In genomic region chr17:81927653-81928496, GRCh38 we compare ENCODE assay signal across 1 cellular context.
TF ChIP-seq lines count a peak whose summit lies in the region.

TSS of gene MAFG (minus strand) at chr17:81927735. CDS start at chr17:81923185, 4,550 bp downstream.

TF ChIP-seq in K562, 482 proteins besides CTCF, POLR2A, EP300 and RAD21 (continued from another document and continues in another):
- peak; percentile 86 for TF ChIP-seq ZBTB33 (CRISPR knock-in tag; IDR thresholded peaks at IDR 0.05)
- TF ChIP-seq FOXA3 (CRISPR knock-in tag; conservative IDR thresholded peaks at IDR 0.05 in 1 of 2, IDR thresholded peaks at IDR 0.05 in 1 of 2): no peak; a peak in 1 of 4 replicates
- no peak for TF ChIP-seq ZZZ3 (IDR thresholded peaks at IDR 0.05)
- peak; percentile 32 for TF ChIP-seq VEZF1 (CRISPR knock-in tag; IDR thresholded peaks at IDR 0.05)
- TF ChIP-seq TEAD4 (IDR thresholded peaks at IDR 0.05; ENCODE audit: low read length): no peak
- TF ChIP-seq TEAD4 (CRISPR knock-in tag; IDR thresholded peaks at IDR 0.05; ENCODE audit: borderline replicate concordance): no peak
- no peak for TF ChIP-seq SP2 (IDR thresholded peaks at IDR 0.05; ENCODE audit: extremely low read depth, low read depth, low read length, poor library complexity, severe bottlenecking)
- TF ChIP-seq ETS1 (conservative IDR thresholded peaks at IDR 0.05; ENCODE audit: control insufficient read depth, low read depth, low read length): peak; percentile 31; the same call in 1 of the 2 replicates
- TF ChIP-seq BCOR (IDR thresholded peaks at IDR 0.05): no peak
- TF ChIP-seq TBP (optimal IDR thresholded peaks at IDR 0.05; ENCODE audit: low read depth, low read length): peak; percentile 54
- no peak for TF ChIP-seq BRD9 (IDR thresholded peaks at IDR 0.05; ENCODE audit: low read depth, partially characterized antibody)
- TF ChIP-seq POLR2B (IDR thresholded peaks at IDR 0.05; ENCODE audit: low read depth, partially characterized antibody): no peak
- TF ChIP-seq ZNF408 (CRISPR knock-in tag; IDR thresholded peaks at IDR 0.05; ENCODE audit: low read depth): no peak
- TF ChIP-seq RBBP5 (IDR thresholded peaks at IDR 0.05; ENCODE audit: borderline replicate concordance, insufficient read depth, low read length, poor library complexity, severe bottlenecking): peak; percentile 37
- TF ChIP-seq ZNF146 (CRISPR knock-in tag; IDR thresholded peaks at IDR 0.05; ENCODE audit: unreplicated experiment): no peak
- TF ChIP-seq SRF (CRISPR knock-in tag; IDR thresholded peaks at IDR 0.05): no peak
- TF ChIP-seq GATA2 (CRISPR knock-in tag; IDR thresholded peaks at IDR 0.05): no peak
- TF ChIP-seq THRA (IDR thresholded peaks at IDR 0.05): no peak
- no peak for TF ChIP-seq WHSC1 (IDR thresholded peaks at IDR 0.05; ENCODE audit: low read length)
- no peak for TF ChIP-seq BACH1 (tag; IDR thresholded peaks at IDR 0.05)
- TF ChIP-seq FOXJ2 (tag; IDR thresholded peaks at IDR 0.05): no peak
- TF ChIP-seq NFYB (IDR thresholded peaks at IDR 0.05; ENCODE audit: extremely low read depth, insufficient read length): no peak
- no peak for TF ChIP-seq E4F1 (CRISPR knock-in tag; IDR thresholded peaks at IDR 0.05; ENCODE audit: borderline replicate concordance)
- TF ChIP-seq KLF1 (tag; IDR thresholded peaks at IDR 0.05): peak; percentile 62; the same call in 1 of the 2 replicates
- no peak for TF ChIP-seq ZC3H8 (IDR thresholded peaks at IDR 0.05)
- peak; percentile 45; the same call in 1 of the 2 replicates for TF ChIP-seq ZBTB12 (CRISPR knock-in tag; IDR thresholded peaks at IDR 0.05)
- TF ChIP-seq NCOA4 (IDR thresholded peaks at IDR 0.05; ENCODE audit: partially characterized antibody): no peak
- no peak for TF ChIP-seq KDM5B (IDR thresholded peaks at IDR 0.05; ENCODE audit: insufficient replicate concordance, low read depth, low read length)
- peak; percentile 73 for TF ChIP-seq BMI1 (IDR thresholded peaks at IDR 0.05; ENCODE audit: low read length)
- TF ChIP-seq NONO (IDR thresholded peaks at IDR 0.05; ENCODE audit: low read depth in 2 of 2, low read length in 1 of 2): peak; percentile 33 to 80; a peak in 3 of 4 replicates
- TF ChIP-seq RBFOX2 (IDR thresholded peaks at IDR 0.05; ENCODE audit: low read depth, low read length): peak; percentile 59
- no peak for TF ChIP-seq ZNF655 (CRISPR knock-in tag; IDR thresholded peaks at IDR 0.05)
- no peak for TF ChIP-seq HDGF (IDR thresholded peaks at IDR 0.05)
- no peak for TF ChIP-seq ZNF212 (CRISPR knock-in tag; IDR thresholded peaks at IDR 0.05)
- TF ChIP-seq CTCFL (IDR thresholded peaks at IDR 0.05; ENCODE audit: borderline replicate concordance, insufficient read depth, low read depth, low read length, poor library complexity, severe bottlenecking): no peak
- no peak for TF ChIP-seq PATZ1 (CRISPR knock-in tag; IDR thresholded peaks at IDR 0.05; ENCODE audit: borderline replicate concordance)
- peak; percentile 75 for TF ChIP-seq POLR2G (IDR thresholded peaks at IDR 0.05; ENCODE audit: low read depth, low read length)
- peak; percentile 59 for TF ChIP-seq MYC (IDR thresholded peaks at IDR 0.05; ENCODE audit: low read depth, low read length)
- TF ChIP-seq MYC (CRISPR knock-in tag; IDR thresholded peaks at IDR 0.05; ENCODE audit: borderline replicate concordance, low read depth): no peak
- TF ChIP-seq RHOXF2B (CRISPR knock-in tag; conservative IDR thresholded peaks at IDR 0.05): 0 out of 2 replicates have a peak, but pooled peaks have one; percentile 6
- TF ChIP-seq PCBP1 (IDR thresholded peaks at IDR 0.05; ENCODE audit: low read depth, low read length, poor library complexity, severe bottlenecking): no peak
- TF ChIP-seq PPARD (CRISPR knock-in tag; IDR thresholded peaks at IDR 0.05): no peak
- no peak for TF ChIP-seq CREBBP (IDR thresholded peaks at IDR 0.05; ENCODE audit: low read depth, low read length)
- peak; percentile 5; the same call in 1 of the 2 replicates for TF ChIP-seq GMEB1 (CRISPR knock-in tag; IDR thresholded peaks at IDR 0.05)
- no peak; the same call in 1 of the 2 replicates for TF ChIP-seq ESRRA (IDR thresholded peaks at IDR 0.05; ENCODE audit: borderline replicate concordance, low read depth)
- no peak for TF ChIP-seq KHSRP (IDR thresholded peaks at IDR 0.05)
- TF ChIP-seq ZNF253 (CRISPR knock-in tag; conservative IDR thresholded peaks at IDR 0.05): no peak
- no peak for TF ChIP-seq GATAD2A (IDR thresholded peaks at IDR 0.05)
- TF ChIP-seq RBM22 (IDR thresholded peaks at IDR 0.05; ENCODE audit: low read depth, low read length, poor library complexity, severe bottlenecking): no peak
